8 cellular contexts compared by ENCODE assay signal in genomic region chr4:89226665-89227572, GRCh38.
A peak's percentile ranks its signal among the peaks of the same experiment; 100 is the strongest.
DNase-seq lines count a peak whose midpoint lies in the region; ATAC-seq, FAIRE-seq and TF ChIP-seq lines count a peak whose summit lies in the region.

No MANE protein-coding gene starts in this region.

- peak; percentile 86 for TF ChIP-seq CTCF in kidney (IDR thresholded peaks at IDR 0.05; ENCODE audit: borderline replicate concordance, extremely low read depth, insufficient read depth)

- in situ Hi-C loops in ACHN (cut with HindIII; ENCODE audit: low pct_ligation_motif_present, low pct_unique_long_range_greater_than_20kb, low sequenced_read_pairs): no loop called here

- peaks cover 1% of the 10 kb centered on the region for H3K36me3 Mint-ChIP-seq in central memory CD8-positive, alpha-beta T cell (ENCODE audit: insufficient read depth)

- H3K4me3 ChIP-seq in kidney (ENCODE audit: low read length in 2 of 2): no peak overlapping the region

- DNase-seq in ACHN: peak; percentile 74
- peak; percentile 60 for DNase-seq in NCI-H2196 treated with DMSO at 0.1 percent for 48 hours (lab: John Stamatoyannopoulos, UW; ENCODE audit: unreplicated experiment)
- peak; percentile 62 to 63 for DNase-seq in central memory CD8-positive, alpha-beta T cell (ENCODE audit: low spot score in 2 of 2)
- DNase-seq in kidney: peak; percentile 75
- peak; percentile 50 to 73 for DNase-seq in stimulated activated CD4-positive, alpha-beta T cell treated with anti-CD3 and anti-CD28 coated beads, Interleukin-1b, Interleukin-23, amount 100 ng/mL, for 4 hours (ENCODE audit: low read depth in 2 of 2)

- H3K4me3 Mint-ChIP-seq in central memory CD8-positive, alpha-beta T cell: no peak overlapping the region

- no peak overlapping the region for H3K27ac ChIP-seq in kidney (ENCODE audit: low read depth in 2 of 2, low read length in 2 of 2)

- H3K36me3 ChIP-seq in kidney (ENCODE audit: control insufficient read depth in 1 of 2, insufficient read depth in 2 of 2, low read length in 2 of 2): no peaks in the 10 kb centered on the region

- H3K9me3 Mint-ChIP-seq in central memory CD8-positive, alpha-beta T cell: no peaks in the 10 kb centered on the region

- ATAC-seq in GM18858 (IDR thresholded peaks at IDR 0.05; ENCODE audit: unreplicated experiment) (peak; percentile 94), HG03066 (IDR thresholded peaks at IDR 0.05; ENCODE audit: low read depth, unreplicated experiment) (peak; percentile 77)
- ATAC-seq in activated CD4-positive, CD25-positive, alpha-beta regulatory T cell treated with anti-CD3 and anti-CD28 coated beads, Interleukin-2, amount 50 U/mL, for 24 hours: peak; percentile 31 to 35
- ATAC-seq in central memory CD8-positive, alpha-beta T cell (replicated peaks; ENCODE audit: extremely low read depth, poor library complexity, severe bottlenecking): peak; percentile 58

- peaks cover 0 to 2% of the 10 kb centered on the region in 2 donors for H3K4me1 ChIP-seq in kidney (ENCODE audit: control insufficient read depth in 1 of 2, insufficient read depth in 1 of 2, low read depth in 1 of 2, low read length in 2 of 2)

- peak; percentile 84 for FAIRE-seq in kidney (lab: Jason Lieb, UNC)

- intact Hi-C loops in kidney (cut with DNase I): loop anchor here (5.0 kb wide), 1 partner anchor 205 kb away; no protein-coding TSS in a partner anchor

- no peaks in the 10 kb centered on the region for H3K27me3 Mint-ChIP-seq in central memory CD8-positive, alpha-beta T cell

- H3K4me1 Mint-ChIP-seq in central memory CD8-positive, alpha-beta T cell: no peaks in the 10 kb centered on the region

- H3K27ac Mint-ChIP-seq in central memory CD8-positive, alpha-beta T cell (ENCODE audit: low read depth): no peak overlapping the region

- peak overlapping the region in 1 of 2 donors; percentile 14 for H3K9ac ChIP-seq in kidney (ENCODE audit: low read length in 2 of 2)

- no peaks in the 10 kb centered on the region for H3K9me3 ChIP-seq in kidney (ENCODE audit: control insufficient read depth in 1 of 2, low read length in 2 of 2)

Comparison
In these comparisons a context has a peak if more than half of its experiments do, and no peak if none do; other contexts are left out.
1. ATAC-seq: peak in every context shown above with its lines; median percentile 94 in GM18858; 77 in HG03066; 58 in central memory CD8-positive, alpha-beta T cell; 33 in activated CD4-positive, CD25-positive, alpha-beta regulatory T cell treated with anti-CD3 and anti-CD28 coated beads, Interleukin-2, amount 50 U/mL, for 24 hours.